3 cellular contexts compared by ENCODE assay signal in genomic region chr17:82201498-82201910, GRCh38.
TF ChIP-seq lines count a peak whose summit lies in the region.

No MANE protein-coding gene starts in this region.

TF ChIP-seq in SK-N-SH, 30 proteins besides CTCF, POLR2A, EP300 and RAD21:
- TF ChIP-seq, protein P1, sequence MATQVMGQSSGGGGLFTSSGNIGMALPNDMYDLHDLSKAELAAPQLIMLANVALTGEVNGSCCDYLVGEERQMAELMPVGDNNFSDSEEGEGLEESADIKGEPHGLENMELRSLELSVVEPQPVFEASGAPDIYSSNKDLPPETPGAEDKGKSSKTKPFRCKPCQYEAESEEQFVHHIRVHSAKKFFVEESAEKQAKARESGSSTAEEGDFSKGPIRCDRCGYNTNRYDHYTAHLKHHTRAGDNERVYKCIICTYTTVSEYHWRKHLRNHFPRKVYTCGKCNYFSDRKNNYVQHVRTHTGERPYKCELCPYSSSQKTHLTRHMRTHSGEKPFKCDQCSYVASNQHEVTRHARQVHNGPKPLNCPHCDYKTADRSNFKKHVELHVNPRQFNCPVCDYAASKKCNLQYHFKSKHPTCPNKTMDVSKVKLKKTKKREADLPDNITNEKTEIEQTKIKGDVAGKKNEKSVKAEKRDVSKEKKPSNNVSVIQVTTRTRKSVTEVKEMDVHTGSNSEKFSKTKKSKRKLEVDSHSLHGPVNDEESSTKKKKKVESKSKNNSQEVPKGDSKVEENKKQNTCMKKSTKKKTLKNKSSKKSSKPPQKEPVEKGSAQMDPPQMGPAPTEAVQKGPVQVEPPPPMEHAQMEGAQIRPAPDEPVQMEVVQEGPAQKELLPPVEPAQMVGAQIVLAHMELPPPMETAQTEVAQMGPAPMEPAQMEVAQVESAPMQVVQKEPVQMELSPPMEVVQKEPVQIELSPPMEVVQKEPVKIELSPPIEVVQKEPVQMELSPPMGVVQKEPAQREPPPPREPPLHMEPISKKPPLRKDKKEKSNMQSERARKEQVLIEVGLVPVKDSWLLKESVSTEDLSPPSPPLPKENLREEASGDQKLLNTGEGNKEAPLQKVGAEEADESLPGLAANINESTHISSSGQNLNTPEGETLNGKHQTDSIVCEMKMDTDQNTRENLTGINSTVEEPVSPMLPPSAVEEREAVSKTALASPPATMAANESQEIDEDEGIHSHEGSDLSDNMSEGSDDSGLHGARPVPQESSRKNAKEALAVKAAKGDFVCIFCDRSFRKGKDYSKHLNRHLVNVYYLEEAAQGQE (IDR thresholded peaks at IDR 0.05; ENCODE audit: low read depth, low read length), result no peak
- TF ChIP-seq TCF12 (IDR thresholded peaks at IDR 0.05), result no peak

TF ChIP-seq in SK-N-SH treated with all-trans-retinoic acid at 6 μM for 48 hours, 23 proteins besides CTCF, POLR2A, EP300 and RAD21:
- TF ChIP-seq ISL1 (CRISPR knock-in tag; IDR thresholded peaks at IDR 0.05) (no peak), ZNF70 (CRISPR knock-in tag; IDR thresholded peaks at IDR 0.05) (no peak), RARB (CRISPR knock-in tag; IDR thresholded peaks at IDR 0.05) (no peak), CSDC2 (CRISPR knock-in tag; IDR thresholded peaks at IDR 0.05) (no peak), TCF4 (CRISPR knock-in tag; IDR thresholded peaks at IDR 0.05; ENCODE audit: borderline replicate concordance) (no peak), ZNF565 (CRISPR knock-in tag; conservative IDR thresholded peaks at IDR 0.05; ENCODE audit: low read depth) (no peak), TSHZ2 (CRISPR knock-in tag; IDR thresholded peaks at IDR 0.05) (no peak), OSR1 (CRISPR knock-in tag; IDR thresholded peaks at IDR 0.05) (no peak), CSRNP3 (CRISPR knock-in tag; IDR thresholded peaks at IDR 0.05) (no peak), BACH2 (CRISPR knock-in tag; IDR thresholded peaks at IDR 0.05; ENCODE audit: borderline replicate concordance) (no peak), PATZ1 (CRISPR knock-in tag; IDR thresholded peaks at IDR 0.05; ENCODE audit: borderline replicate concordance) (no peak), ARNTL (CRISPR knock-in tag; IDR thresholded peaks at IDR 0.05; ENCODE audit: borderline replicate concordance, low read depth) (no peak), GLIS3 (CRISPR knock-in tag; IDR thresholded peaks at IDR 0.05) (no peak), ZFP30 (CRISPR knock-in tag; IDR thresholded peaks at IDR 0.05) (no peak), ZNF8 (CRISPR knock-in tag; IDR thresholded peaks at IDR 0.05) (no peak), ESRRG (CRISPR knock-in tag; IDR thresholded peaks at IDR 0.05) (no peak), PPARA (CRISPR knock-in tag; IDR thresholded peaks at IDR 0.05; ENCODE audit: borderline replicate concordance) (no peak), TOX (CRISPR knock-in tag; IDR thresholded peaks at IDR 0.05; ENCODE audit: borderline replicate concordance) (no peak)
- TF ChIP-seq, protein P2, sequence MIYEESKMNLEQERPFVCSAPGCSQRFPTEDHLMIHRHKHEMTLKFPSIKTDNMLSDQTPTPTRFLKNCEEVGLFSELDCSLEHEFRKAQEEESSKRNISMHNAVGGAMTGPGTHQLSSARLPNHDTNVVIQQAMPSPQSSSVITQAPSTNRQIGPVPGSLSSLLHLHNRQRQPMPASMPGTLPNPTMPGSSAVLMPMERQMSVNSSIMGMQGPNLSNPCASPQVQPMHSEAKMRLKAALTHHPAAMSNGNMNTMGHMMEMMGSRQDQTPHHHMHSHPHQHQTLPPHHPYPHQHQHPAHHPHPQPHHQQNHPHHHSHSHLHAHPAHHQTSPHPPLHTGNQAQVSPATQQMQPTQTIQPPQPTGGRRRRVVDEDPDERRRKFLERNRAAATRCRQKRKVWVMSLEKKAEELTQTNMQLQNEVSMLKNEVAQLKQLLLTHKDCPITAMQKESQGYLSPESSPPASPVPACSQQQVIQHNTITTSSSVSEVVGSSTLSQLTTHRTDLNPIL (CRISPR knock-in tag; IDR thresholded peaks at IDR 0.05; ENCODE audit: low read depth), result no peak

TF ChIP-seq in H1, 55 proteins besides CTCF, POLR2A, EP300 and RAD21:
- TF ChIP-seq ATF3 (IDR thresholded peaks at IDR 0.05; ENCODE audit: insufficient read depth, low read depth, low read length) (no peak), TCF12 (IDR thresholded peaks at IDR 0.05; ENCODE audit: low read depth, low read length) (no peak), JUN (IDR thresholded peaks at IDR 0.05; ENCODE audit: low read depth, low read length) (no peak), TAF7 (optimal IDR thresholded peaks at IDR 0.05; ENCODE audit: borderline replicate concordance, low read depth, low read length) (no peak), KDM4A (IDR thresholded peaks at IDR 0.05; ENCODE audit: low read depth, low read length, severe bottlenecking) (no peak), HDAC6 (IDR thresholded peaks at IDR 0.05; ENCODE audit: low read depth, low read length) (no peak), SRF (IDR thresholded peaks at IDR 0.05; ENCODE audit: low read depth, low read length) (no peak), RXRA (IDR thresholded peaks at IDR 0.05; ENCODE audit: insufficient read depth, low read depth, low read length) (no peak), YY1 (IDR thresholded peaks at IDR 0.05; ENCODE audit: low read depth, low read length) (no peak), HDAC2 (IDR thresholded peaks at IDR 0.05; ENCODE audit: borderline replicate concordance in 1 of 2, low read depth in 2 of 2, low read length in 2 of 2) (no peak)
- TF ChIP-seq, protein P3, sequence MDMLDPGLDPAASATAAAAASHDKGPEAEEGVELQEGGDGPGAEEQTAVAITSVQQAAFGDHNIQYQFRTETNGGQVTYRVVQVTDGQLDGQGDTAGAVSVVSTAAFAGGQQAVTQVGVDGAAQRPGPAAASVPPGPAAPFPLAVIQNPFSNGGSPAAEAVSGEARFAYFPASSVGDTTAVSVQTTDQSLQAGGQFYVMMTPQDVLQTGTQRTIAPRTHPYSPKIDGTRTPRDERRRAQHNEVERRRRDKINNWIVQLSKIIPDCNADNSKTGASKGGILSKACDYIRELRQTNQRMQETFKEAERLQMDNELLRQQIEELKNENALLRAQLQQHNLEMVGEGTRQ (IDR thresholded peaks at IDR 0.05; ENCODE audit: low read length), result no peak
